In the genomic region with DNA sequence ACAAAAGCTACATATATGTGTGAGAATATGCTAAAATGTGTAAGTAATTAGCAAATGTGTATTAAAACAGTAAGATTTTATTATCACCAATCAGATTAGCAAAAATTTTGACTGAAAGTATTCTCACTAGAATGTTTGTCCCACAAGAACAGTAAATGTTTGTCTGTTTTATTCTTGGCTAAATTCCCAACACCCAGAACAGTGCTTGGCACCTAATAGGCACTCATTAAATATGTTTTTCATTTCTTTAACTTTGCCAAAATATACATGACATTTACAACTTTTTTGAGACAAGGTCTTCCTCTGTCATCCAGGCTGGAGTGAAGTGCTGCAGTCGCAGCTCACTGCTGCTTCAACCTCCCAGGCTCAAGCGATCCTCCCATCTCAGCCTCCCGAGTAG, we compare ENCODE assay signal across 3 cellular contexts.
"Had no signal": no experiment of that assay in that cellular context is flagged by ENCODE, and none has a peak within 500 bp of the region (broad histone marks: within the 10 kb centered on the region; RNA-seq: fewer than 3 reads in every experiment).

No MANE protein-coding gene starts in this region.

- DNase-seq: GDM1, GF-D8 had no signal

- H3K4me3 ChIP-seq: GM12878 had no signal
